ENCODE assay signal across 8 cellular contexts in the genomic region with DNA sequence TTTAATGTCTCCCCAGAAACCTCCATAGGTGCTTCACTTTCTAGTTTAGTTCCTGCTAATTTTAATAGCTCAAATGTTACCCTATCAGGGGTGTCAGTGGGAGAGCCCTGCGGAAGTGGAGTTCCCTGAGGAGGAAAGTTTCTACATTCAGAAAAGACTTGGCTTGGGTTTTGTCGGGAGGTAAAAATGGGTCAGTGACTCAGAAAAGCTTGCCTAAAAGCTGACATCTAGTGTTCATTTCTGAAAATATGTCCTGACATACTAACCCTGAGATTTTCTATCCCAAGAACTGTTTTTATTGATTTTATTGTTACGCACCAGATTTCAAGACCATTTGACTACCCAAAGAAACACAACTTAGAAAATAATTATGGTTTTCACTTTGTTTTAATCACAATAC. TPM values are rescaled to one million over a fixed set of nuclear protein-coding genes. Genes with fewer than 3 reads are reported as not detected.
A peak's percentile ranks its signal among the peaks of the same experiment; 100 is the strongest.
DNase-seq lines count a peak whose midpoint lies in the region; ATAC-seq and TF ChIP-seq lines count a peak whose summit lies in the region.
"Had no signal": no experiment of that assay in that cellular context is flagged by ENCODE, and none has a peak within 500 bp of the region (broad histone marks: within the 10 kb centered on the region; RNA-seq: fewer than 3 reads in every experiment).

No MANE protein-coding gene starts in this region.

- no peak overlapping the region for H3K4me3 ChIP-seq in GM12864 (ENCODE audit: low read depth, low read length)
- H3K4me3 ChIP-seq in retinal pigment epithelial cell (ENCODE audit: low read length) = no peak overlapping the region

- ATAC-seq in GM19035 (IDR thresholded peaks at IDR 0.05; ENCODE audit: unreplicated experiment) = no peak
- ATAC-seq in GM19351 (IDR thresholded peaks at IDR 0.05; ENCODE audit: unreplicated experiment) = no peak

- no peaks in the 10 kb centered on the region for H3K9me3 Mint-ChIP-seq in endothelial cell (ENCODE audit: unreplicated experiment)

- H3K36me3 Mint-ChIP-seq in endothelial cell (ENCODE audit: low read depth, unreplicated experiment) = peaks cover 7% of the 10 kb centered on the region

- no peak for DNase-seq in GM12864 (ENCODE audit: low read depth)
- peak; percentile 58 for DNase-seq in MV-4-11 (lab: John Stamatoyannopoulos, UW)
- peak; percentile 48 for DNase-seq in dermis blood vessel endothelial cell
- no peak for DNase-seq in retinal pigment epithelial cell (ENCODE audit: low read depth)
- DNase-seq in endothelial cell (ENCODE audit: low spot score) = no peak
- DNase-seq: stimulated activated CD4-positive, alpha-beta T cell treated with anti-CD3 and anti-CD28 coated beads, Interleukin-4, amount 100 ng/mL, for 24 hours had no signal

- H3K4me3 Mint-ChIP-seq in endothelial cell (ENCODE audit: unreplicated experiment) = no peak overlapping the region

- no peak overlapping the region for H3K27ac Mint-ChIP-seq in endothelial cell (ENCODE audit: unreplicated experiment)

- H3K4me1 Mint-ChIP-seq in endothelial cell (ENCODE audit: unreplicated experiment) = peaks cover 7% of the 10 kb centered on the region

- peaks cover 1% of the 10 kb centered on the region for H3K27me3 Mint-ChIP-seq in endothelial cell (ENCODE audit: unreplicated experiment)

- peak; percentile 41 for TF ChIP-seq CTCF in GM12864 (IDR thresholded peaks at IDR 0.05; ENCODE audit: low read depth, low read length, missing control alignments)
- TF ChIP-seq CTCF in retinal pigment epithelial cell (conservative IDR thresholded peaks at IDR 0.05; ENCODE audit: low read depth, low read length) = peak; percentile 41
- TF ChIP-seq CTCF in endothelial cell (IDR thresholded peaks at IDR 0.05; ENCODE audit: unreplicated experiment) = no peak

RNA-seq across cellular contexts. Expression of a gene that starts 40.9 kb away (rescaled TPM):
- 3.2 and 10.0 TPM in 2 replicates for total RNA-seq in dermis blood vessel endothelial cell
- 29.1 TPM for total RNA-seq in endothelial cell (ENCODE audit: unreplicated experiment)

Comparison
In these comparisons a context has a peak if more than half of its experiments do, and no peak if none do; other contexts are left out.
1. DNase-seq: peak in MV-4-11 (single experiment) and dermis blood vessel endothelial cell (single experiment); none in GM12864 (single experiment), retinal pigment epithelial cell (single experiment) and endothelial cell (single experiment).